ENCODE assay signal across 1 cellular context in the genomic region with DNA sequence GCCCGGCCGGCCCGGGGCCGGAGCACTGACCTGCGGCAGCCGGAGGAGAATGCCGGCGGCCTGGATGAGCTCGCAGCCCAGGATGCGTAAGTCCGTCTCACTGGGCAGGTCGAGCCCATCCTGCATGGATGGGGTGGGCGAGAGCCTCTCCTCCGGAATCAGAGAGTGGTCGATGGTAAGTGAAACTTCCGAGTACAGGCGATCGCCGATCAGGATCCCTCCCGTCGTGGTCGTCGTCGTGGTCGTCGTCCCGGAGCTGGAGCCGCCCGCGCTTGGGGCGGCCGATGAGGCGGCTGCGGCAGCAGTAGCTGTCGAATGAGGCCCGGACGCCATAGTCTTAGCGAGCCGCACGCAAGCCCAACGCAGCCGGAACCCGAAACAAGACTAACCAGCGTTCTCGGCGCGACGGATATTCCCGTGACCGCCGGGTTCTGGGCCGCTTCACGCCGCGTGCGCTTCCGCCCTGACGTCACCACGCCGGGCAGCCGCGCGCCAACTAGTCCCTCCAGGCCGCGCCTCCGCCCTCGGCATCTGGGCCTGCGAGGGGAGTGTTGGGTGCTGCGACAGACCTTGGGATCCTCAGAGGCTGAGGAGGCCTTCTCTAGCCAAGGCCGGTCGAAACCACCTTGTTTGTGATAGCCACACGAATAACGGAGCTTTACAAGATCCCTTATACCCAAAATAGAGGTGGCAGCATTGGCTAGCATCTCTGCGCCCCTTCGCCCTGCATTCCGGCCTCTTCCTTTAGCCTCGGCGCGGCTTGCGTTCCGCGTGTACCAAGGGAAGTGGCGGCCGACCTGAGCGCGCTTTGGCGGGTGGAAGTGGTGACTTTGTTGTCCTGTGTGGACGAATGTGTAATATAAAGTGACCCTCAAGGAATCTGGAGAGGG.
TF ChIP-seq lines count a peak whose summit lies in the region.

TSS of gene CCNL1 (minus strand) at position 386 of the 890 bp plus-strand sequence. CDS start at position 333, 53 bp downstream.

TF ChIP-seq in SK-N-SH treated with all-trans-retinoic acid at 6 μM for 48 hours, 23 proteins besides CTCF, POLR2A, EP300 and RAD21 (continued from another document):
- TF ChIP-seq POU6F1 (CRISPR knock-in tag; IDR thresholded peaks at IDR 0.05; ENCODE audit: borderline replicate concordance, low read depth) (no peak; the same call in 1 of the 2 replicates), ARNTL (CRISPR knock-in tag; IDR thresholded peaks at IDR 0.05; ENCODE audit: borderline replicate concordance, low read depth) (0 out of 2 replicates have a peak, but pooled peaks have one; percentile 67), TOX (CRISPR knock-in tag; IDR thresholded peaks at IDR 0.05; ENCODE audit: borderline replicate concordance) (0 out of 2 replicates have a peak, but pooled peaks have one; percentile 30)
